Comparison of ENCODE assay signal across 14 cellular contexts in the genomic region with DNA sequence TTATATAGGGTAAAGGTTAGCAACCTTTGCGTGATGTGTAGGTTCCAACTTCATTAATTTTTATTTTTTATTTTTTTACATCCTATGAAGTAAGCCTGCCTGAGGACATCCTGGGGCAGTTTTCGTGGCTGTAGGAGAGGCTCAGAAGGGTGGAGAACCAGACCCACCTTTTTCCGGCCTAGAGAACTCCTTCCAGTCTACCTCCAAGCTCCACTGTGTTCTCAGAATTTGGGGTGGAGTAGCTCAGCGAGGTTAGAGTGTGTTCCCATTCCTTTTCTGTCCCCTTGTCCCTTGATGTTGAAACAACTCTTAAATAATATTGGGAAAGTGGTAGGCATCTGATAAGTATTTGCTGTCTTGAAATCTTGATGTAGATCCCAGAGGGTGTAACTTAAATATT.
"Had no signal": no experiment of that assay in that cellular context is flagged by ENCODE, and none has a peak within 500 bp of the region (broad histone marks: within the 10 kb centered on the region; RNA-seq: fewer than 3 reads in every experiment).

No MANE protein-coding gene starts in this region.

- H3K4me3 ChIP-seq: hepatocyte, right atrium auricular region, sigmoid colon, skin epidermis, suprapubic skin, thyroid gland had no signal

- H3K4me1 ChIP-seq: foreskin keratinocyte, right atrium auricular region, sigmoid colon, suprapubic skin, thyroid gland had no signal

- ATAC-seq: foreskin keratinocyte, natural killer cell had no signal

- H3K4me2 ChIP-seq: hepatocyte had no signal

- H3K36me3 ChIP-seq: right atrium auricular region, sigmoid colon, suprapubic skin, thyroid gland had no signal

- H3K9me3 ChIP-seq: suprapubic skin, thyroid gland had no signal

- H2AFZ ChIP-seq: hepatocyte had no signal

- DNase-seq: cerebellar nuclear complex; foreskin keratinocyte; head of caudate nucleus; kidney glomerular epithelial cell; natural killer cell; posterior cingulate gyrus; sigmoid colon; stimulated activated CD4-positive, alpha-beta T cell treated with anti-CD3 and anti-CD28 coated beads, Interleukin-2, amount 100 ng/mL, for 48 hours; stimulated activated naive CD4-positive, alpha-beta T cell treated with Interleukin-2 at 50 U/mL for 16 hours; thyroid gland had no signal

- H3K27ac ChIP-seq: foreskin keratinocyte, hepatocyte, right atrium auricular region, sigmoid colon, skin epidermis, suprapubic skin, thyroid gland had no signal

- H3K79me2 ChIP-seq: hepatocyte had no signal

- H3K27me3 ChIP-seq: foreskin keratinocyte, hepatocyte, right atrium auricular region, sigmoid colon, suprapubic skin, thyroid gland had no signal
